In the genomic region with DNA sequence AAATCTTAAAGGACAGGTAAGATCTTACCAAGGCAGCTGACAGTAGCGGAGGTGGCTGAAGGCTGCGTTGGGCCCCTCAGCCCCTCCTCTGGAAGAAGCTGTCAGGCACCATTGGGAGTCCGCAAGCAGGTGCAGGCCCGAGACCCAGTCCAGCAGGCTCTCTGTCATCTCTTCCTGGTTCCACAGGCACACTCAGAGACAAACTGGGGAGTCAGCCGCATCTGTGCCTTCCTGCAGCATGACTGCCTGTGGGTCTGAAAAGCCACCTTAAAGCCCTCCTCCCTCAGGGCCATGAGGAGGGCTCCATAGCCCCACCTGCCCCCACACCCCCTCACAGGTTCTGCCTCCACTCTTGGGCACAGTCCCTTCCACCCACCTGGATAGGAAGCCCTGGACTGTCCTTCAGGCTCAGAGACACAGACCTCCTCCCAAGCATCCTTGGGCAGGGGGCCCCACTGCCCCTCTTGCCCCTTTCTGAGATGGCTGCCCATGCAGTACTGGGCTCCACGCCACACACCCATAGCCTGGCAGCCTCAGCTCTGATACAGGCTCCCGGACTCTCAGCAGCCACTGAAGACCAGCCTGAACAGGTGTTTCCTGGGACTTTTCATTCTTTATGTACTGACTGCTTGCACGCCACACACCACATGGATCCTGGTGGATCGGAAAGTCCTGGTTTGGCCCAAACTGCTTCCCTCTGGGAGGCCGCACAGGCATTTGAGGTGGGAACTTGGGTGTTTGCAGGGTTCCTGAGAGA, we compare ENCODE assay signal across 2 cellular contexts.
TF ChIP-seq lines count a peak whose summit lies in the region.

No MANE protein-coding gene starts in this region.

TF ChIP-seq in SK-N-SH, 30 proteins besides CTCF, POLR2A, EP300 and RAD21 (continued from another document):
- no peak for TF ChIP-seq SMC3 (IDR thresholded peaks at IDR 0.05; ENCODE audit: low read depth, low read length)

TF ChIP-seq in SK-N-SH treated with all-trans-retinoic acid at 6 μM for 48 hours, 23 proteins besides CTCF, POLR2A, EP300 and RAD21:
- TF ChIP-seq, protein P1, sequence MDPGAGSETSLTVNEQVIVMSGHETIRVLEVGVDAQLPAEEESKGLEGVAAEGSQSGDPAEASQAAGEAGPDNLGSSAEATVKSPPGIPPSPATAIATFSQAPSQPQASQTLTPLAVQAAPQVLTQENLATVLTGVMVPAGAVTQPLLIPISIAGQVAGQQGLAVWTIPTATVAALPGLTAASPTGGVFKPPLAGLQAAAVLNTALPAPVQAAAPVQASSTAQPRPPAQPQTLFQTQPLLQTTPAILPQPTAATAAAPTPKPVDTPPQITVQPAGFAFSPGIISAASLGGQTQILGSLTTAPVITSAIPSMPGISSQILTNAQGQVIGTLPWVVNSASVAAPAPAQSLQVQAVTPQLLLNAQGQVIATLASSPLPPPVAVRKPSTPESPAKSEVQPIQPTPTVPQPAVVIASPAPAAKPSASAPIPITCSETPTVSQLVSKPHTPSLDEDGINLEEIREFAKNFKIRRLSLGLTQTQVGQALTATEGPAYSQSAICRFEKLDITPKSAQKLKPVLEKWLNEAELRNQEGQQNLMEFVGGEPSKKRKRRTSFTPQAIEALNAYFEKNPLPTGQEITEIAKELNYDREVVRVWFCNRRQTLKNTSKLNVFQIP (CRISPR knock-in tag; IDR thresholded peaks at IDR 0.05; ENCODE audit: borderline replicate concordance, low read depth) = no peak
- TF ChIP-seq ZFP3 (CRISPR knock-in tag; IDR thresholded peaks at IDR 0.05) (no peak), GLIS3 (CRISPR knock-in tag; IDR thresholded peaks at IDR 0.05) (no peak), ZNF70 (CRISPR knock-in tag; IDR thresholded peaks at IDR 0.05) (no peak), TCF4 (CRISPR knock-in tag; IDR thresholded peaks at IDR 0.05; ENCODE audit: borderline replicate concordance) (no peak), TOX (CRISPR knock-in tag; IDR thresholded peaks at IDR 0.05; ENCODE audit: borderline replicate concordance) (no peak), ISL1 (CRISPR knock-in tag; IDR thresholded peaks at IDR 0.05) (no peak), ZNF8 (CRISPR knock-in tag; IDR thresholded peaks at IDR 0.05) (no peak), RARB (CRISPR knock-in tag; IDR thresholded peaks at IDR 0.05) (no peak), ZNF565 (CRISPR knock-in tag; conservative IDR thresholded peaks at IDR 0.05; ENCODE audit: low read depth) (no peak), BACH2 (CRISPR knock-in tag; IDR thresholded peaks at IDR 0.05; ENCODE audit: borderline replicate concordance) (no peak), ARNTL (CRISPR knock-in tag; IDR thresholded peaks at IDR 0.05; ENCODE audit: borderline replicate concordance, low read depth) (no peak), OSR1 (CRISPR knock-in tag; IDR thresholded peaks at IDR 0.05) (no peak)
- TF ChIP-seq, protein P2, sequence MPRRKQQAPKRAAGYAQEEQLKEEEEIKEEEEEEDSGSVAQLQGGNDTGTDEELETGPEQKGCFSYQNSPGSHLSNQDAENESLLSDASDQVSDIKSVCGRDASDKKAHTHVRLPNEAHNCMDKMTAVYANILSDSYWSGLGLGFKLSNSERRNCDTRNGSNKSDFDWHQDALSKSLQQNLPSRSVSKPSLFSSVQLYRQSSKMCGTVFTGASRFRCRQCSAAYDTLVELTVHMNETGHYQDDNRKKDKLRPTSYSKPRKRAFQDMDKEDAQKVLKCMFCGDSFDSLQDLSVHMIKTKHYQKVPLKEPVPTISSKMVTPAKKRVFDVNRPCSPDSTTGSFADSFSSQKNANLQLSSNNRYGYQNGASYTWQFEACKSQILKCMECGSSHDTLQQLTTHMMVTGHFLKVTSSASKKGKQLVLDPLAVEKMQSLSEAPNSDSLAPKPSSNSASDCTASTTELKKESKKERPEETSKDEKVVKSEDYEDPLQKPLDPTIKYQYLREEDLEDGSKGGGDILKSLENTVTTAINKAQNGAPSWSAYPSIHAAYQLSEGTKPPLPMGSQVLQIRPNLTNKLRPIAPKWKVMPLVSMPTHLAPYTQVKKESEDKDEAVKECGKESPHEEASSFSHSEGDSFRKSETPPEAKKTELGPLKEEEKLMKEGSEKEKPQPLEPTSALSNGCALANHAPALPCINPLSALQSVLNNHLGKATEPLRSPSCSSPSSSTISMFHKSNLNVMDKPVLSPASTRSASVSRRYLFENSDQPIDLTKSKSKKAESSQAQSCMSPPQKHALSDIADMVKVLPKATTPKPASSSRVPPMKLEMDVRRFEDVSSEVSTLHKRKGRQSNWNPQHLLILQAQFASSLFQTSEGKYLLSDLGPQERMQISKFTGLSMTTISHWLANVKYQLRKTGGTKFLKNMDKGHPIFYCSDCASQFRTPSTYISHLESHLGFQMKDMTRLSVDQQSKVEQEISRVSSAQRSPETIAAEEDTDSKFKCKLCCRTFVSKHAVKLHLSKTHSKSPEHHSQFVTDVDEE (CRISPR knock-in tag; IDR thresholded peaks at IDR 0.05) = no peak
- TF ChIP-seq, protein P3, sequence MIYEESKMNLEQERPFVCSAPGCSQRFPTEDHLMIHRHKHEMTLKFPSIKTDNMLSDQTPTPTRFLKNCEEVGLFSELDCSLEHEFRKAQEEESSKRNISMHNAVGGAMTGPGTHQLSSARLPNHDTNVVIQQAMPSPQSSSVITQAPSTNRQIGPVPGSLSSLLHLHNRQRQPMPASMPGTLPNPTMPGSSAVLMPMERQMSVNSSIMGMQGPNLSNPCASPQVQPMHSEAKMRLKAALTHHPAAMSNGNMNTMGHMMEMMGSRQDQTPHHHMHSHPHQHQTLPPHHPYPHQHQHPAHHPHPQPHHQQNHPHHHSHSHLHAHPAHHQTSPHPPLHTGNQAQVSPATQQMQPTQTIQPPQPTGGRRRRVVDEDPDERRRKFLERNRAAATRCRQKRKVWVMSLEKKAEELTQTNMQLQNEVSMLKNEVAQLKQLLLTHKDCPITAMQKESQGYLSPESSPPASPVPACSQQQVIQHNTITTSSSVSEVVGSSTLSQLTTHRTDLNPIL (CRISPR knock-in tag; IDR thresholded peaks at IDR 0.05; ENCODE audit: low read depth) = no peak
- TF ChIP-seq, protein P4, sequence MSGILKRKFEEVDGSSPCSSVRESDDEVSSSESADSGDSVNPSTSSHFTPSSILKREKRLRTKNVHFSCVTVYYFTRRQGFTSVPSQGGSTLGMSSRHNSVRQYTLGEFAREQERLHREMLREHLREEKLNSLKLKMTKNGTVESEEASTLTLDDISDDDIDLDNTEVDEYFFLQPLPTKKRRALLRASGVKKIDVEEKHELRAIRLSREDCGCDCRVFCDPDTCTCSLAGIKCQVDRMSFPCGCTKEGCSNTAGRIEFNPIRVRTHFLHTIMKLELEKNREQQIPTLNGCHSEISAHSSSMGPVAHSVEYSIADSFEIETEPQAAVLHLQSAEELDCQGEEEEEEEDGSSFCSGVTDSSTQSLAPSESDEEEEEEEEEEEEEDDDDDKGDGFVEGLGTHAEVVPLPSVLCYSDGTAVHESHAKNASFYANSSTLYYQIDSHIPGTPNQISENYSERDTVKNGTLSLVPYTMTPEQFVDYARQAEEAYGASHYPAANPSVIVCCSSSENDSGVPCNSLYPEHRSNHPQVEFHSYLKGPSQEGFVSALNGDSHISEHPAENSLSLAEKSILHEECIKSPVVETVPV (CRISPR knock-in tag; IDR thresholded peaks at IDR 0.05) = no peak
